In the genomic region with DNA sequence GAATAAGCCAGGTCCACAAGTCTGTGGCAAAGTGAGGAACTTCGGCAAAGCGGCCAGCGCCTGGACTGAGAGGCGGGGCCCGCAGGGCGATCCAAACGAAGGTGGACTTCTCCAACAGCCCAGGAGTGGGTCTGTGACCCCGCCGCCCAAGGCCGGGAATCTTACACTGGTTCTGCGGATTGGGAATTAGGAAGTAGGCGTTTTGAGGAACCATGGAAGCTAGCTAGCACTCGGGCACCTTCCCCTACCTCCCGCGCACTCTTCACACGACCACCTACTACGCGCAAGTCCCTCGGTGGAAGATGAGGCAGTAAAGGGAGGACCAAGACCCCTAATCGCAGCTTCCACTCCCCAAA, we compare ENCODE assay signal across 6 cellular contexts. TPM values are rescaled to one million over a fixed set of nuclear protein-coding genes. Genes with fewer than 3 reads are reported as not detected.
DNase-seq lines count a peak whose midpoint lies in the region; ATAC-seq, FAIRE-seq and TF ChIP-seq lines count a peak whose summit lies in the region.

No MANE protein-coding gene starts in this region.

- peak overlapping the region; percentile 45 for H2AFZ ChIP-seq in neural cell (ENCODE audit: low read depth, low read length)

- TF ChIP-seq CTCF in brain microvascular endothelial cell (IDR thresholded peaks at IDR 0.05; ENCODE audit: low read depth, low read length, missing control alignments) (peak; percentile 1), neural cell (IDR thresholded peaks at IDR 0.05; ENCODE audit: poor library complexity, severe bottlenecking) (no peak)

- peak overlapping the region; percentile 19 for H3K27ac ChIP-seq in brain microvascular endothelial cell
- H3K27ac ChIP-seq in neural cell (ENCODE audit: low read length) = peak overlapping the region; percentile 31

- peaks cover 32% of the 10 kb centered on the region for H3K79me2 ChIP-seq in neural cell (replicated peaks; ENCODE audit: insufficient read depth, low read length)

- DNase-seq in GM12891 (ENCODE audit: insufficient read length, low spot score) (no peak), brain microvascular endothelial cell (no peak), NCI-H128 (lab: John Stamatoyannopoulos, UW; ENCODE audit: unreplicated experiment) (no peak), NCI-H748 (lab: John Stamatoyannopoulos, UW; ENCODE audit: unreplicated experiment) (no peak)

- no peak for ATAC-seq in HG03457 (IDR thresholded peaks at IDR 0.05; ENCODE audit: unreplicated experiment)

- no peaks in the 10 kb centered on the region for H3K9me2 ChIP-seq in neural cell (ENCODE audit: insufficient read depth, low read length)

- no peak for TF ChIP-seq EP300 in neural cell (conservative IDR thresholded peaks at IDR 0.05; ENCODE audit: poor library complexity, severe bottlenecking)

- no peaks in the 10 kb centered on the region for H3K27me3 ChIP-seq in brain microvascular endothelial cell (replicated peaks)
- H3K27me3 ChIP-seq in neural cell (ENCODE audit: insufficient read depth, low read depth, low read length) = no peaks in the 10 kb centered on the region

- H4K20me1 ChIP-seq in neural cell (ENCODE audit: insufficient read depth) = no peaks in the 10 kb centered on the region

- peak overlapping the region; percentile 30 for H3K4me2 ChIP-seq in neural cell (ENCODE audit: low read length)

- no peaks in the 10 kb centered on the region for H3F3A ChIP-seq in neural cell (ENCODE audit: insufficient read depth, low read length, poor library complexity, severe bottlenecking)

- TF ChIP-seq RAD21 in neural cell (conservative IDR thresholded peaks at IDR 0.05) = no peak

- TF ChIP-seq POLR2A in GM12891 (IDR thresholded peaks at IDR 0.05; ENCODE audit: low read depth, low read length) = no peak

- H3K4me3 ChIP-seq in brain microvascular endothelial cell (ENCODE audit: low read depth, low read length) (peak overlapping the region; percentile 89), neural cell (ENCODE audit: low read length) (peak overlapping the region; percentile 86)

- peak overlapping the region; percentile 90 for H3K9ac ChIP-seq in neural cell (ENCODE audit: low read length)

- no peaks in the 10 kb centered on the region for H3K9me3 ChIP-seq in neural cell (ENCODE audit: low read length)

- H3K36me3 ChIP-seq in brain microvascular endothelial cell (replicated peaks) = peaks cover 18% of the 10 kb centered on the region
- H3K36me3 ChIP-seq in neural cell (ENCODE audit: insufficient read depth, low read length) = peaks cover 1% of the 10 kb centered on the region

- in situ Hi-C loops in brain microvascular endothelial cell (cut with HindIII; ENCODE audit: low pct_ligation_motif_present, low sequenced_read_pairs) = no loop called here

- no peak for FAIRE-seq in GM12891 (lab: Jason Lieb, UNC)

TF ChIP-seq in GM12891, 5 proteins besides CTCF, POLR2A, EP300 and RAD21:
- TF ChIP-seq SPI1 (IDR thresholded peaks at IDR 0.05; ENCODE audit: low read depth, low read length) = no peak
- TF ChIP-seq TAF1 (IDR thresholded peaks at IDR 0.05; ENCODE audit: low read depth, low read length) = 0 out of 2 replicates have a peak, but pooled peaks have one; percentile 21
- TF ChIP-seq PAX5 (IDR thresholded peaks at IDR 0.05; ENCODE audit: insufficient read depth, low read length, severe bottlenecking) = no peak
TF ChIP-seq in GM12891: peak in this region for 1.

TF ChIP-seq in neural cell, 6 proteins besides CTCF, POLR2A, EP300 and RAD21:
- TF ChIP-seq TAF1 (IDR thresholded peaks at IDR 0.05; ENCODE audit: low read depth) (no peak), POLR2AphosphoS5 (IDR thresholded peaks at IDR 0.05) (no peak), SMC3 (conservative IDR thresholded peaks at IDR 0.05; ENCODE audit: poor library complexity) (no peak), REST (IDR thresholded peaks at IDR 0.05; ENCODE audit: borderline replicate concordance) (no peak), MXI1 (conservative IDR thresholded peaks at IDR 0.05; ENCODE audit: poor library complexity, severe bottlenecking) (no peak), EZH2 (IDR thresholded peaks at IDR 0.05; ENCODE audit: borderline replicate concordance, insufficient read depth, low read length, poor library complexity, severe bottlenecking) (no peak)

RNA-seq across cellular contexts. Expression of gene ARF5, which starts 0.6 kb away (rescaled TPM):
- polyA plus RNA-seq in GM12891 (2012; ENCODE audit: low read depth, missing spikeins) = 98.3 TPM
- 582 and 673 TPM in 2 replicates for polyA plus RNA-seq in neural cell
- polyA minus RNA-seq in neural cell = 181 and 184 TPM in 2 replicates

RNA-seq across cellular contexts. Expression of gene GCC1, which starts 2.2 kb away (rescaled TPM):
- 7.6 TPM for polyA plus RNA-seq in GM12891 (2012; ENCODE audit: low read depth, missing spikeins)
- polyA plus RNA-seq in neural cell = 6.6 and 9.8 TPM in 2 replicates
- polyA minus RNA-seq in neural cell = 31.8 and 34.6 TPM in 2 replicates

RNA-seq across cellular contexts. Expression of gene FSCN3, which starts 5.9 kb away (rescaled TPM):
- 0.40 TPM for polyA plus RNA-seq in GM12891 (2012; ENCODE audit: low read depth, missing spikeins)
- polyA plus RNA-seq in neural cell = 5.0 and 6.6 TPM in 2 replicates
- 3.6 and 3.7 TPM in 2 replicates for polyA minus RNA-seq in neural cell

RNA-seq across cellular contexts. Expression of gene PAX4, which starts 30.3 kb away (rescaled TPM):
- 0.05 TPM for polyA plus RNA-seq in GM12891 (2012; ENCODE audit: low read depth, missing spikeins)
- polyA plus RNA-seq in neural cell = not detected in 2 replicates
- not detected in 2 replicates for polyA minus RNA-seq in neural cell
